In genomic region chr7:41581041-41581440, GRCh38 we compare ENCODE assay signal across 19 cellular contexts.
"Had no signal": no experiment of that assay in that cellular context is flagged by ENCODE, and none has a peak within 500 bp of the region (broad histone marks: within the 10 kb centered on the region; RNA-seq: fewer than 3 reads in every experiment).

No MANE protein-coding gene starts in this region.

- DNase-seq: activated CD4-positive, alpha-beta memory T cell treated with anti-CD3 and anti-CD28 coated beads, Interleukin-2, amount 10 ng/mL, durations not matched to agents 7 days and 5 days; activated CD4-positive, alpha-beta T cell treated with anti-CD3 and anti-CD28 coated beads for 48 hours; activated CD4-positive, CD25-positive, alpha-beta regulatory T cell; activated CD8-positive, alpha-beta memory T cell treated with anti-CD3 and anti-CD28 coated beads, Interleukin-2, amount 10 ng/mL, durations not matched to agents 7 days and 5 days; activated naive CD4-positive, alpha-beta T cell treated with Interleukin-2 at 50 U/mL for 16 hours; activated naive CD8-positive, alpha-beta T cell treated with anti-CD3 and anti-CD28 coated beads, Interleukin-2, amount 10 ng/mL, durations not matched to agents 7 days and 5 days; activated T-cell treated with anti-CD3 and anti-CD28 coated beads, Interleukin-2, amount 50 U/mL, for 1 hour; cortex of kidney; effector CD4-positive, alpha-beta T cell; kidney glomerular epithelial cell; naive thymus-derived CD8-positive, alpha-beta T cell; pancreas; right lobe of liver; stimulated activated naive CD4-positive, alpha-beta T cell treated with Interleukin-2 at 50 U/mL for 16 hours; T-cell; T1000; tibial artery had no signal

- H3K9me3 ChIP-seq: heart right ventricle, pancreas, right lobe of liver, tibial artery had no signal

- H3K27ac ChIP-seq: heart right ventricle, pancreas, right lobe of liver, tibial artery had no signal

- H3K4me3 ChIP-seq: heart right ventricle, pancreas, right lobe of liver, tibial artery had no signal

- H3K4me1 ChIP-seq: heart right ventricle, pancreas, right lobe of liver had no signal

- ATAC-seq: activated CD8-positive, alpha-beta memory T cell treated with anti-CD3 and anti-CD28 coated beads, Interleukin-2, amount 10 ng/mL, durations not matched to agents 7 days and 5 days; esophagus mucosa; naive thymus-derived CD8-positive, alpha-beta T cell; pancreas; right lobe of liver; T-cell had no signal

- H3K27me3 ChIP-seq: heart right ventricle, pancreas, right lobe of liver, tibial artery had no signal

- H3K36me3 ChIP-seq: heart right ventricle, pancreas, right lobe of liver, tibial artery had no signal
